In genomic region chr19:10923503-10924076, GRCh38 we compare ENCODE assay signal across 26 cellular contexts.
"Had no signal": no experiment of that assay in that cellular context is flagged by ENCODE, and none has a peak within 500 bp of the region (broad histone marks: within the 10 kb centered on the region; RNA-seq: fewer than 3 reads in every experiment).

No MANE protein-coding gene starts in this region.

- H3K9me3 Mint-ChIP-seq: activated CD4-positive, alpha-beta T cell treated with anti-CD3 and anti-CD28 coated beads, Interleukin-2, amount 10 ng/mL, durations not matched to agents 24 days and 14 days; activated CD8-positive, alpha-beta T cell treated with anti-CD3 and anti-CD28 coated beads for 36 hours; activated naive CD4-positive, alpha-beta T cell treated with anti-CD3 and anti-CD28 coated beads for 36 hours; activated T-cell treated with anti-CD3 and anti-CD28 coated beads, Interleukin-2, amount 50 U/mL, for 4 hours; brain; naive B cell; neural crest cell; T-helper 2 cell treated with Interferon-gamma antibody and Interleukin-4, amounts not matched to agents 5 μg/mL and 100 μg/mL, for 36 hours had no signal

- H3K9me3 ChIP-seq: heart left ventricle, left lung, mucosa of descending colon, prostate gland, tibial nerve had no signal

- H3K4me3 ChIP-seq: heart left ventricle, left lung, mucosa of descending colon, prostate gland, tibial nerve had no signal

- DNase-seq: activated CD4-positive, alpha-beta T cell treated with anti-CD3 and anti-CD28 coated beads, Interleukin-2, amount 10 ng/mL, durations not matched to agents 24 days and 14 days; activated CD4-positive, CD25-positive, alpha-beta regulatory T cell; activated naive CD4-positive, alpha-beta T cell treated with anti-CD3 and anti-CD28 coated beads for 36 hours; activated T-cell treated with anti-CD3 and anti-CD28 coated beads, Interleukin-2, amount 50 U/mL, for 4 hours; caudate nucleus; cortex of kidney; effector CD4-positive, alpha-beta T cell; kidney; mammary epithelial cell; mucosa of descending colon; naive B cell; right cardiac atrium; stimulated activated CD4-positive, alpha-beta T cell treated with anti-CD3 and anti-CD28 coated beads, Interleukin-2, amount 100 ng/mL, for 24 hours; stimulated activated naive CD8-positive, alpha-beta T cell treated with anti-CD3 and anti-CD28 coated beads, Interleukin-15, Interleukin-2, amounts not matched to agents 100 U/mL and 50 U/mL, for 24 hours; substantia nigra had no signal

- H3K27ac Mint-ChIP-seq: activated CD4-positive, alpha-beta T cell treated with anti-CD3 and anti-CD28 coated beads, Interleukin-2, amount 10 ng/mL, durations not matched to agents 24 days and 14 days; activated CD8-positive, alpha-beta T cell treated with anti-CD3 and anti-CD28 coated beads for 36 hours; activated naive CD4-positive, alpha-beta T cell treated with anti-CD3 and anti-CD28 coated beads for 36 hours; T-helper 2 cell treated with Interferon-gamma antibody and Interleukin-4, amounts not matched to agents 5 μg/mL and 100 μg/mL, for 36 hours had no signal

- H3K4me3 Mint-ChIP-seq: activated CD4-positive, alpha-beta T cell treated with anti-CD3 and anti-CD28 coated beads, Interleukin-2, amount 10 ng/mL, durations not matched to agents 24 days and 14 days; activated CD8-positive, alpha-beta T cell treated with anti-CD3 and anti-CD28 coated beads for 36 hours; activated naive CD4-positive, alpha-beta T cell treated with anti-CD3 and anti-CD28 coated beads for 36 hours; activated T-cell treated with anti-CD3 and anti-CD28 coated beads, Interleukin-2, amount 50 U/mL, for 4 hours; T-helper 2 cell treated with Interferon-gamma antibody and Interleukin-4, amounts not matched to agents 5 μg/mL and 100 μg/mL, for 36 hours had no signal

- H3K27me3 ChIP-seq: heart left ventricle, left lung, tibial nerve had no signal

- ATAC-seq: activated CD8-positive, alpha-beta T cell treated with anti-CD3 and anti-CD28 coated beads for 36 hours; activated T-cell treated with anti-CD3 and anti-CD28 coated beads, Interleukin-2, amount 50 U/mL, for 4 hours; heart left ventricle; left lung; mucosa of descending colon; right cardiac atrium; stimulated activated naive CD8-positive, alpha-beta T cell treated with anti-CD3 and anti-CD28 coated beads, Interleukin-15, Interleukin-2, amounts not matched to agents 100 U/mL and 50 U/mL, for 24 hours had no signal

- FAIRE-seq: frontal cortex, kidney, TTC549, urothelium cell line had no signal

- H3K27ac ChIP-seq: heart left ventricle, left lung, prostate gland, tibial nerve had no signal

- H3K27me3 Mint-ChIP-seq: activated CD4-positive, alpha-beta T cell treated with anti-CD3 and anti-CD28 coated beads, Interleukin-2, amount 10 ng/mL, durations not matched to agents 24 days and 14 days; activated CD8-positive, alpha-beta T cell treated with anti-CD3 and anti-CD28 coated beads for 36 hours; naive B cell had no signal
